ENCODE assay signal across 10 cellular contexts in the genomic region with DNA sequence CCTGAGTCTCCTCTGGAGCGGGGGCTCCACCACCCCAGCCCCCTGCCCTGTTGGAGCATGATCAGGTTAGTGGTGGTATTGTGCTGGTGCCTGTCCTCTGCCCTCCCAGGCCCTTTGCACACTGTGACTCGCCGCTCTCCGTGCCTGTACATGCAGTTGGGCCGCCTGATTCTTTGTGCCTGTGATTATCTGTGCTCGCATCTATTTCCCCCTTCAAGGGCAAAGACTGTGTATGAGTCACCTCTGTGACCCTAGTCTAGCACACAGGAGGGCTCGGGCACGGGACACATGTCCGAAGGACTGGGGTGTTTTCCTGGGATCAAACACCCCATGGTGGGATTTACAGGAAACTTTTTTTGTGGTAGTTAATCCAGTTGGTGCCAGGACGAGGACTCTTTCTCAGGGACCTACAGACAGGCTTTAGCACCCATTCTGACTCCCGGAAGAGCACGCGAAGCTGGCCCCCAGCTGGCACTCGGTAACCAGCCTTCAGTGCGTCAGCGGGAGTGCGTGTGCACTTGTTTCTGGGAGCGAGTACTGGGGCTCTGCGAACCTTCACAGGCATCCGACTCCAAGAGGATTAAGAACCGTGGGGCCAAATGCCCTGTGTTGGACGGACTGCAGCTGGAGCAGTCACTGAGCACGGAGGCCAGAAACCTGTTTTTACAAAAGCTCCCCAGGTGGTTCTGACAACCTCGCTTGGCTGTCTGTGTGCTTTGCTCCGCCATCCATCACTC. TPM values are rescaled to one million over a fixed set of nuclear protein-coding genes. Genes with fewer than 3 reads are reported as not detected.
DNase-seq lines count a peak whose midpoint lies in the region; ATAC-seq, FAIRE-seq and TF ChIP-seq lines count a peak whose summit lies in the region.
"Had no signal": no experiment of that assay in that cellular context is flagged by ENCODE, and none has a peak within 500 bp of the region (broad histone marks: within the 10 kb centered on the region; RNA-seq: fewer than 3 reads in every experiment).

No MANE protein-coding gene starts in this region.

- H3K27ac ChIP-seq in HUES64 (ENCODE audit: low read depth, low read length) (peak overlapping the region; percentile 28; the same call in 1 of the 2 replicates), body of pancreas (peak overlapping the region; percentile 37 to 81 (median 62)), right atrium auricular region (peak overlapping the region; percentile 80 to 83), small intestine (ENCODE audit: low read depth in 1 of 2, low read length in 1 of 2) (peak overlapping the region; percentile 70 to 86)

- 81% methylated on average over 25 of the region's 25 CpGs for WGBS in HUES64
- WGBS in body of pancreas, 2 donors = 53 to 57% methylated on average over 8 to 25 of the region's 25 CpGs
- 23 to 60% (median 37%) methylated on average over 25 of the region's 25 CpGs for WGBS in small intestine, 3 donors

- H3K9ac ChIP-seq in HUES64 (ENCODE audit: low read depth, low read length) = peak overlapping the region; percentile 47

- FAIRE-seq in small intestine (lab: Jason Lieb, UNC) = no peak

- H3K36me3 ChIP-seq in HUES64 (ENCODE audit: insufficient read depth, low read length) (peaks cover 5% of the 10 kb centered on the region; the same call in 1 of the 2 replicates), body of pancreas (replicated peaks in 1 of 2; ENCODE audit: insufficient read depth in 1 of 2, low read depth in 2 of 2) (no peaks in the 10 kb centered on the region), right atrium auricular region (no peaks in the 10 kb centered on the region), small intestine (ENCODE audit: control insufficient read depth in 2 of 2, insufficient read depth in 2 of 2, low read length in 2 of 2) (no peaks in the 10 kb centered on the region)

- H3K4me1 ChIP-seq in HUES64 (ENCODE audit: insufficient read depth, low read length) (peaks cover 49% of the 10 kb centered on the region), body of pancreas (peaks cover 97% of the 10 kb centered on the region), right atrium auricular region (peaks cover 0 to 100% of the 10 kb centered on the region in 2 donors), small intestine (ENCODE audit: control insufficient read depth in 2 of 2, insufficient read depth in 1 of 2, low read depth in 1 of 2, low read length in 1 of 2) (peaks cover 36 to 40% of the 10 kb centered on the region in 2 donors)

- TF ChIP-seq POLR2A in body of pancreas (IDR thresholded peaks at IDR 0.05) = peak in 1 of 3 donors; percentile 12

- no peak for TF ChIP-seq CTCF in body of pancreas (IDR thresholded peaks at IDR 0.05)
- no peak for TF ChIP-seq CTCF in right atrium auricular region (IDR thresholded peaks at IDR 0.05)

- H3K27me3 ChIP-seq in HUES64 (ENCODE audit: insufficient read depth, low read length) = no peaks in the 10 kb centered on the region
- H3K27me3 ChIP-seq in body of pancreas = no peaks in the 10 kb centered on the region
- no peaks in the 10 kb centered on the region for H3K27me3 ChIP-seq in right atrium auricular region
- H3K27me3 ChIP-seq in small intestine (ENCODE audit: control insufficient read depth in 2 of 2, insufficient read depth in 2 of 2, low read length in 2 of 2) = no peaks in the 10 kb centered on the region

- peak; percentile 23 for ATAC-seq in body of pancreas
- ATAC-seq in HG02884 (IDR thresholded peaks at IDR 0.05; ENCODE audit: unreplicated experiment) = no peak
- no peak for ATAC-seq in HG03159 (IDR thresholded peaks at IDR 0.05; ENCODE audit: unreplicated experiment)
- no peak for ATAC-seq in HG02852 (IDR thresholded peaks at IDR 0.05; ENCODE audit: unreplicated experiment)
- ATAC-seq: natural killer cell treated with Interleukin-12 subunit alpha and Interleukin-12 subunit beta and Interleukin-15 and Interleukin-18, amount 100 ng/mL, for 72 hours had no signal

- intact Hi-C loops in body of pancreas (cut with DNase I) = no loop called here

- no peak overlapping the region for H3K4me3 ChIP-seq in HUES64 (ENCODE audit: low read length)
- no peak overlapping the region for H3K4me3 ChIP-seq in body of pancreas
- no peak overlapping the region for H3K4me3 ChIP-seq in right atrium auricular region
- no peak overlapping the region for H3K4me3 ChIP-seq in small intestine (ENCODE audit: low read depth in 1 of 2, low read length in 2 of 2)

- peak in 3 of 4 donors; percentile 42 to 45 (median 44) for DNase-seq in body of pancreas
- no peak for DNase-seq in right atrium auricular region (ENCODE audit: low spot score)
- DNase-seq in small intestine = peak; percentile 80
- no peak for DNase-seq in activated CD4-positive, alpha-beta T cell treated with anti-CD3 and anti-CD28 coated beads for 48 hours

- H3K9me3 ChIP-seq in HUES64 (ENCODE audit: insufficient read depth, low read depth, low read length) = no peaks in the 10 kb centered on the region
- H3K9me3 ChIP-seq in body of pancreas = no peaks in the 10 kb centered on the region
- no peaks in the 10 kb centered on the region for H3K9me3 ChIP-seq in right atrium auricular region
- H3K9me3 ChIP-seq in small intestine (ENCODE audit: control insufficient read depth, low read depth) = no peaks in the 10 kb centered on the region

RNA-seq across cellular contexts. Expression of a gene that starts 6.7 kb away (rescaled TPM):
- 16.3 TPM for polyA plus RNA-seq in HUES64 (2013, experiment 1 of 2)
- polyA plus RNA-seq in HUES64 (2013, experiment 2 of 2) = 14.6 TPM
- total RNA-seq in body of pancreas (10 to 100 TPM; 16.6 to 49.8 TPM), right atrium auricular region (10 to 100 TPM; 21.7 to 22.9 TPM)
- 10 to 100 TPM; 19.5 to 32.4 (median 30.9) TPM for polyA plus RNA-seq in small intestine

RNA-seq across cellular contexts. Expression of a gene that starts 20.6 kb away (rescaled TPM):
- 42.7 TPM for polyA plus RNA-seq in HUES64 (2013, experiment 1 of 2)
- polyA plus RNA-seq in HUES64 (2013, experiment 2 of 2) = 45.1 TPM
- total RNA-seq in body of pancreas (10 to 100 TPM; 15.8 to 19.5 TPM), right atrium auricular region (10 to 100 TPM; 11.3 to 20.0 TPM)
- 10 to 100 TPM; 33.2 to 49.7 (median 37.6) TPM for polyA plus RNA-seq in small intestine

RNA-seq across cellular contexts. Expression of a gene that starts 23.4 kb away (rescaled TPM):
- 5.6 TPM for polyA plus RNA-seq in HUES64 (2013, experiment 1 of 2)
- 5.3 TPM for polyA plus RNA-seq in HUES64 (2013, experiment 2 of 2)
- total RNA-seq in body of pancreas (under 1 TPM in 1 of 2 donors, not detected in 1; 0.26 TPM), right atrium auricular region (under 1 TPM in 1 of 2 donors, not detected in 1; 0.43 TPM)
- polyA plus RNA-seq in small intestine = 10 to 100 TPM in 1 of 3 donors, 1 to 10 TPM in 2; 4.7 to 10.3 (median 8.6) TPM
- total RNA-seq: LHCN-M2 had no signal

Comparison
In these comparisons a context has a peak if more than half of its experiments do, and no peak if none do; other contexts are left out.
1. H3K27ac ChIP-seq: peak in every context shown above with its lines; median percentile 82 in right atrium auricular region; 78 in small intestine; 62 in body of pancreas; 28 in HUES64.
2. DNase-seq: peak in body of pancreas (3 of 4) and small intestine (single experiment); none in right atrium auricular region (single experiment) and activated CD4-positive, alpha-beta T cell treated with anti-CD3 and anti-CD28 coated beads for 48 hours (single experiment).